Comparison of ENCODE assay signal across 27 cellular contexts in genomic region chr17:69646729-69647128, GRCh38.
"Had no signal": no experiment of that assay in that cellular context is flagged by ENCODE, and none has a peak within 500 bp of the region (broad histone marks: within the 10 kb centered on the region; RNA-seq: fewer than 3 reads in every experiment).

No MANE protein-coding gene starts in this region.

- H3K4me1 ChIP-seq: stomach, suprapubic skin, testis, thyroid gland, tibial artery, tibial nerve, transverse colon, upper lobe of left lung, upper lobe of right lung, uterus, vagina had no signal

- H3K9me3 ChIP-seq: stomach, suprapubic skin, testis, thoracic aorta, thyroid gland, tibial artery, tibial nerve, transverse colon, upper lobe of left lung, upper lobe of right lung, uterus, vagina had no signal

- ATAC-seq: stimulated activated effector memory CD8-positive, alpha-beta T cell treated with anti-CD3 and anti-CD28 coated beads, Interleukin-12 subunit alpha, Interleukin-12 subunit beta, amount 100 ng/mL, for 72 hours; stimulated activated memory B cell treated with anti-CD40 and anti-IgM and Interleukin-4, amounts not matched to agents 10 μg/mL and 1 μg/mL and 100 μg/mL, for 72 hours; stimulated activated naive B cell treated with anti-CD40 and anti-IgM and Interleukin-4, amounts not matched to agents 10 μg/mL and 1 μg/mL and 100 μg/mL, for 72 hours; stimulated activated naive CD8-positive, alpha-beta T cell treated with anti-CD3 and anti-CD28 coated beads, Interleukin-15, amount 100 ng/mL, for 72 hours; stimulated activated naive CD8-positive, alpha-beta T cell treated with anti-CD3 and anti-CD28 coated beads, Interleukin-15, Interleukin-2, amounts not matched to agents 100 U/mL and 50 U/mL, for 24 hours; upper lobe of right lung had no signal

- DNase-seq: stimulated activated CD4-positive, alpha-beta T cell treated with anti-CD3 and anti-CD28 coated beads, Interleukin-2, amount 100 ng/mL, for 48 hours; stimulated activated CD4-positive, alpha-beta T cell treated with anti-CD3 and anti-CD28 coated beads, Interleukin-4, amount 100 ng/mL, for 1 hour; stimulated activated CD4-positive, alpha-beta T cell treated with anti-CD3 and anti-CD28 coated beads, Interleukin-4, amount 100 ng/mL, for 24 hours; stimulated activated CD4-positive, alpha-beta T cell treated with anti-CD3 and anti-CD28 coated beads, Interleukin-4, amount 100 ng/mL, for 4 hours; stimulated activated CD8-positive, alpha-beta memory T cell treated with anti-CD3 and anti-CD28 coated beads, Interleukin-4, amount 100 ng/mL, for 48 hours; stimulated activated naive B cell treated with anti-CD40 and anti-IgM and Interleukin-4, amounts not matched to agents 10 μg/mL and 1 μg/mL and 100 μg/mL, for 72 hours; stimulated activated naive CD4-positive, alpha-beta T cell; stimulated activated naive CD4-positive, alpha-beta T cell treated with Interleukin-2 at 50 U/mL for 16 hours; stimulated activated naive CD8-positive, alpha-beta T cell treated with anti-CD3 and anti-CD28 coated beads, Interleukin-15, amount 100 ng/mL, for 72 hours; stimulated activated naive CD8-positive, alpha-beta T cell treated with anti-CD3 and anti-CD28 coated beads, Interleukin-15, Interleukin-2, amounts not matched to agents 100 U/mL and 50 U/mL, for 24 hours; stomach; substantia nigra; testis; thyroid gland; tibial artery; transverse colon; trophoblast cell; upper lobe of left lung; upper lobe of right lung; uterus had no signal

- H3K27me3 ChIP-seq: stomach, suprapubic skin, testis, thyroid gland, tibial artery, tibial nerve, transverse colon, upper lobe of left lung, upper lobe of right lung, uterus, vagina had no signal

- FAIRE-seq: urothelium cell line had no signal

- H3K27ac ChIP-seq: stomach, suprapubic skin, testis, thoracic aorta, thyroid gland, tibial artery, tibial nerve, transverse colon, upper lobe of left lung, upper lobe of right lung, uterus, vagina had no signal

- H3K4me3 ChIP-seq: stomach, suprapubic skin, testis, thoracic aorta, thyroid gland, tibial artery, tibial nerve, transverse colon, upper lobe of left lung, upper lobe of right lung, uterus, vagina had no signal

- H3K36me3 ChIP-seq: stomach, suprapubic skin, thoracic aorta, thyroid gland, tibial artery, tibial nerve, transverse colon, upper lobe of left lung, upper lobe of right lung, uterus, vagina had no signal
